ENCODE assay signal across 1 cellular context in the genomic region with DNA sequence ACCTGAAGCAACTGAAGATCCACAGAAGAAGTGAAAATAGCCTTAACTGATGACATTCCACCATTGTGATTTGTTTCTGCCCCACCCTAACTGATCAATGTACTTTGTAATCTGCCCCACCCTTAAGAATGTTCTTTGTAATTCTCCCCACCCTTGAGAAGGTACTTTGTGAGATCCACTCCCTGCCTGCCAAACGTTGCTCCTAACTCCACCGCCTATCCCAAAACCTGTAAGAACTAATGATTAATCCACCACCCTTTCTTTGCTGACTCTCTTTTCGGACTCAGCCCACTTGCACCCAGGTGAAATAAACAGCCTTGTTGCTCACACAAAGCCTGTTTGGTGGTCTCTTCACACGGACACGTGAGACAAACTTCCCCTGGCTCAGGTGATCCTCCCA.
TF ChIP-seq lines count a peak whose summit lies in the region.

No MANE protein-coding gene starts in this region.

TF ChIP-seq in HepG2, 621 proteins besides CTCF, POLR2A, EP300 and RAD21:
- peak; percentile 58; the same call in 1 of the 2 replicates for TF ChIP-seq ZNF652 (CRISPR knock-in tag; IDR thresholded peaks at IDR 0.05; ENCODE audit: borderline replicate concordance, low read depth)
